ENCODE assay signal across 25 cellular contexts in genomic region chr4:160372390-160372789, GRCh38.
"Had no signal": no experiment of that assay in that cellular context is flagged by ENCODE, and none has a peak within 500 bp of the region (broad histone marks: within the 10 kb centered on the region; RNA-seq: fewer than 3 reads in every experiment).

No MANE protein-coding gene starts in this region.

- H3K9me3 ChIP-seq: colonic mucosa, gastrocnemius medialis, ovary, psoas muscle, sigmoid colon, stomach, thyroid gland, vagina had no signal

- H3K9me3 Mint-ChIP-seq: nephron, neural progenitor cell had no signal

- H3K4me1 ChIP-seq: colonic mucosa, gastrocnemius medialis, neural progenitor cell, psoas muscle, sigmoid colon, stomach, thyroid gland, vagina had no signal

- H3K4me2 ChIP-seq: neural progenitor cell had no signal

- H2AFZ ChIP-seq: neural progenitor cell had no signal

- H3K27ac ChIP-seq: colonic mucosa, gastrocnemius medialis, neural progenitor cell, ovary, psoas muscle, sigmoid colon, stomach, thyroid gland, vagina had no signal

- DNase-seq: colonic mucosa; effector memory CD4-positive, alpha-beta T cell; gastrocnemius medialis; head of caudate nucleus; mesendoderm; midbrain; naive thymus-derived CD4-positive, alpha-beta T cell; ovary; posterior cingulate gyrus; psoas muscle; right cardiac atrium; sigmoid colon; stimulated activated CD4-positive, alpha-beta T cell treated with anti-CD3 and anti-CD28 coated beads, Interleukin-2, amount 100 ng/mL, for 24 hours; stimulated activated CD4-positive, alpha-beta T cell treated with anti-CD3 and anti-CD28 coated beads, Interleukin-4, amount 100 ng/mL, for 24 hours; stimulated activated naive CD4-positive, alpha-beta T cell treated with Interleukin-2 at 50 U/mL for 16 hours; stomach; thyroid gland had no signal

- H3K27me3 Mint-ChIP-seq: dendritic cell treated with granulocyte-macrophage colony-stimulating factor and Interleukin-4, amounts not matched to agents 40 ng/mL and 50 ng/mL, for 4 days; naive thymus-derived CD4-positive, alpha-beta T cell had no signal

- H3K36me3 ChIP-seq: colonic mucosa, gastrocnemius medialis, neural progenitor cell, ovary, sigmoid colon, stomach, thyroid gland, vagina had no signal

- H3K27ac Mint-ChIP-seq: dendritic cell treated with granulocyte-macrophage colony-stimulating factor and Interleukin-4, amounts not matched to agents 40 ng/mL and 50 ng/mL, for 4 days; naive thymus-derived CD4-positive, alpha-beta T cell; nephron; neural progenitor cell; stimulated activated effector memory CD8-positive, alpha-beta T cell treated with anti-CD3 and anti-CD28 coated beads, Interleukin-12 subunit alpha, Interleukin-12 subunit beta, amount 100 ng/mL, for 72 hours had no signal

- H3K4me3 ChIP-seq: colonic mucosa, gastrocnemius medialis, neural progenitor cell, ovary, psoas muscle, sigmoid colon, stomach, thyroid gland, vagina had no signal

- H3K36me3 Mint-ChIP-seq: naive thymus-derived CD4-positive, alpha-beta T cell; neural progenitor cell; stimulated activated effector memory CD8-positive, alpha-beta T cell treated with anti-CD3 and anti-CD28 coated beads, Interleukin-12 subunit alpha, Interleukin-12 subunit beta, amount 100 ng/mL, for 72 hours had no signal

- ATAC-seq: gastrocnemius medialis; left lobe of liver; naive thymus-derived CD4-positive, alpha-beta T cell; psoas muscle; right cardiac atrium; stimulated activated effector memory CD8-positive, alpha-beta T cell treated with anti-CD3 and anti-CD28 coated beads, Interleukin-12 subunit alpha, Interleukin-12 subunit beta, amount 100 ng/mL, for 72 hours had no signal

- H3K4me3 Mint-ChIP-seq: dendritic cell treated with granulocyte-macrophage colony-stimulating factor and Interleukin-4, amounts not matched to agents 40 ng/mL and 50 ng/mL, for 4 days; naive thymus-derived CD4-positive, alpha-beta T cell; nephron; neural progenitor cell; stimulated activated effector memory CD8-positive, alpha-beta T cell treated with anti-CD3 and anti-CD28 coated beads, Interleukin-12 subunit alpha, Interleukin-12 subunit beta, amount 100 ng/mL, for 72 hours had no signal

- H3K9ac ChIP-seq: neural progenitor cell had no signal

- H3K27me3 ChIP-seq: colonic mucosa, gastrocnemius medialis, neural progenitor cell, ovary, sigmoid colon, stomach, thyroid gland, vagina had no signal

- FAIRE-seq: endothelial cell of umbilical vein, keratinocyte had no signal

- H3K4me1 Mint-ChIP-seq: naive thymus-derived CD4-positive, alpha-beta T cell; nephron; neural progenitor cell; stimulated activated effector memory CD8-positive, alpha-beta T cell treated with anti-CD3 and anti-CD28 coated beads, Interleukin-12 subunit alpha, Interleukin-12 subunit beta, amount 100 ng/mL, for 72 hours had no signal
